16 cellular contexts compared by ENCODE assay signal in genomic region chr10:59279991-59280390, GRCh38.
DNase-seq lines count a peak whose midpoint lies in the region; ATAC-seq and TF ChIP-seq lines count a peak whose summit lies in the region.
"Had no signal": no experiment of that assay in that cellular context is flagged by ENCODE, and none has a peak within 500 bp of the region (broad histone marks: within the 10 kb centered on the region; RNA-seq: fewer than 3 reads in every experiment).

No MANE protein-coding gene starts in this region.

- H3K4me1 ChIP-seq in psoas muscle, result peaks cover 36% of the 10 kb centered on the region
- H3K4me1 ChIP-seq: BLaER1, Caco-2 had no signal

- H3K27me3 ChIP-seq in layer of hippocampus (ENCODE audit: control insufficient read depth, insufficient read depth, low read length) (no peaks in the 10 kb centered on the region), psoas muscle (ENCODE audit: insufficient read depth in 3 of 3, low read length in 2 of 3) (no peaks in the 10 kb centered on the region)
- H3K27me3 ChIP-seq: BLaER1 had no signal

- H3K4me3 Mint-ChIP-seq in nephron progenitor cell, result no peak overlapping the region
- H3K4me3 Mint-ChIP-seq: CD8-positive, alpha-beta memory T cell; H9 had no signal

- peaks cover 0 to 3% of the 10 kb centered on the region in 2 donors for H3K36me3 ChIP-seq in psoas muscle (ENCODE audit: insufficient read depth in 1 of 2, low read depth in 1 of 2)
- H3K36me3 ChIP-seq: BLaER1 had no signal

- no peak for TF ChIP-seq CTCF in psoas muscle (IDR thresholded peaks at IDR 0.05)
- no peak for TF ChIP-seq CTCF in coronary artery (IDR thresholded peaks at IDR 0.05)
- TF ChIP-seq CTCF in nephron progenitor cell (IDR thresholded peaks at IDR 0.05), result no peak

- peak overlapping the region; percentile 46 for H3K27ac ChIP-seq in angular gyrus (ENCODE audit: low read depth, low read length)
- peak overlapping the region; percentile 13 for H3K27ac ChIP-seq in layer of hippocampus (ENCODE audit: low read depth, low read length)
- H3K27ac ChIP-seq in psoas muscle, result peak overlapping the region; percentile 63
- H3K27ac ChIP-seq in temporal lobe (ENCODE audit: low read depth, low read length), result peak overlapping the region; percentile 59
- no peak overlapping the region for H3K27ac ChIP-seq in coronary artery
- H3K27ac ChIP-seq: BLaER1 had no signal

- no peaks in the 10 kb centered on the region for H3K27me3 Mint-ChIP-seq in nephron progenitor cell (ENCODE audit: low read depth, poor library complexity)
- H3K27me3 Mint-ChIP-seq: CD8-positive, alpha-beta memory T cell had no signal

- H3K36me3 Mint-ChIP-seq in nephron progenitor cell (ENCODE audit: low read depth), result no peaks in the 10 kb centered on the region
- H3K36me3 Mint-ChIP-seq: CD8-positive, alpha-beta memory T cell had no signal

- H3K4me3 ChIP-seq in psoas muscle, result peak overlapping the region; percentile 1
- no peak overlapping the region for H3K4me3 ChIP-seq in coronary artery
- H3K4me3 ChIP-seq: BLaER1 had no signal

- ATAC-seq in psoas muscle, result no peak

- H3K9me3 ChIP-seq in psoas muscle, result no peaks in the 10 kb centered on the region
- H3K9me3 ChIP-seq: BLaER1, Caco-2 had no signal

- no peak overlapping the region for H3K27ac Mint-ChIP-seq in nephron progenitor cell
- H3K27ac Mint-ChIP-seq: CD8-positive, alpha-beta memory T cell had no signal

- intact Hi-C loops in psoas muscle (cut with DNase I), result no loop called here

- DNase-seq in psoas muscle, result no peak
- no peak for DNase-seq in coronary artery (ENCODE audit: low spot score)
- no peak for DNase-seq in nephron progenitor cell
- no peak for DNase-seq in NCI-H128 (lab: John Stamatoyannopoulos, UW; ENCODE audit: unreplicated experiment)
- DNase-seq: 8988T; AML-193; Caco-2; CD8-positive, alpha-beta memory T cell; DND-41; GDM1; GOT3; H9 had no signal

- no peaks in the 10 kb centered on the region for H3K9me3 Mint-ChIP-seq in nephron progenitor cell
- H3K9me3 Mint-ChIP-seq: H9 had no signal

- H3K4me1 Mint-ChIP-seq in nephron progenitor cell, result peaks cover 26% of the 10 kb centered on the region
- H3K4me1 Mint-ChIP-seq: CD8-positive, alpha-beta memory T cell had no signal

Comparison
In these comparisons a context has a peak if more than half of its experiments do, and no peak if none do; other contexts are left out.
1. H3K27ac ChIP-seq: peak in angular gyrus (single experiment), layer of hippocampus (single experiment), psoas muscle (single experiment) and temporal lobe (single experiment); none in coronary artery (0 of 2).